ENCODE assay signal across 8 cellular contexts in genomic region chr16:2512920-2513404, GRCh38. TPM values are rescaled to one million over a fixed set of nuclear protein-coding genes. Genes with fewer than 3 reads are reported as not detected.
DNase-seq lines count a peak whose midpoint lies in the region; ATAC-seq, FAIRE-seq and TF ChIP-seq lines count a peak whose summit lies in the region.

No MANE protein-coding gene starts in this region.

- DNase-seq in GM12892 (ENCODE audit: insufficient read length) (no peak), NAMALWA (ENCODE audit: low spot score) (peak; percentile 70), brain microvascular endothelial cell (no peak), memory B cell (ENCODE audit: low spot score in 2 of 2) (no peak), CD1c-positive myeloid dendritic cell (ENCODE audit: extremely low spot score) (no peak), middle frontal gyrus (ENCODE audit: extremely low spot score, low spot score) (no peak)

- H3K9me3 Mint-ChIP-seq in memory B cell = no peaks in the 10 kb centered on the region

- FAIRE-seq in GM12892 (lab: Jason Lieb, UNC) = peak; percentile 51

- in situ Hi-C loops in brain microvascular endothelial cell (cut with HindIII; ENCODE audit: low pct_ligation_motif_present, low sequenced_read_pairs) = no loop called here

- peaks cover 4% of the 10 kb centered on the region for H3K36me3 ChIP-seq in brain microvascular endothelial cell (replicated peaks)

- no peaks in the 10 kb centered on the region for H3K27me3 Mint-ChIP-seq in memory B cell

- peak; percentile 3 for ATAC-seq in memory B cell (ENCODE audit: low read depth)
- ATAC-seq in HG03571 (IDR thresholded peaks at IDR 0.05; ENCODE audit: unreplicated experiment) = no peak
- no peak for ATAC-seq in HG03432 (IDR thresholded peaks at IDR 0.05; ENCODE audit: unreplicated experiment)

- no peaks in the 10 kb centered on the region for H3K27me3 ChIP-seq in brain microvascular endothelial cell (replicated peaks)

- H3K27ac ChIP-seq in brain microvascular endothelial cell = no peak overlapping the region

- peaks cover 56% of the 10 kb centered on the region for H3K4me1 Mint-ChIP-seq in memory B cell

- H3K4me3 ChIP-seq in brain microvascular endothelial cell (ENCODE audit: low read depth, low read length) = peak overlapping the region; percentile 88

- TF ChIP-seq POLR2A in GM12892 (IDR thresholded peaks at IDR 0.05; ENCODE audit: low read depth, low read length) = no peak

- H3K4me3 Mint-ChIP-seq in memory B cell = peak overlapping the region; percentile 94

- TF ChIP-seq CTCF in brain microvascular endothelial cell (IDR thresholded peaks at IDR 0.05; ENCODE audit: low read depth, low read length, missing control alignments) = peak; percentile 24

- H3K27ac Mint-ChIP-seq in memory B cell = peak overlapping the region; percentile 94

- peaks cover 7% of the 10 kb centered on the region for H3K36me3 Mint-ChIP-seq in memory B cell

RNA-seq across cellular contexts. Expression of gene ATP6V0C, which starts 0.8 kb away (rescaled TPM):
- polyA plus RNA-seq in GM12892 (2012; ENCODE audit: missing spikeins) = 15.5 TPM

RNA-seq across cellular contexts. Expression of gene AMDHD2, which starts 7.2 kb away (rescaled TPM):
- 12.3 TPM for polyA plus RNA-seq in GM12892 (2012; ENCODE audit: missing spikeins)

RNA-seq across cellular contexts. Expression of gene CEMP1, which starts 18.2 kb away (rescaled TPM):
- not detected for polyA plus RNA-seq in GM12892 (2012; ENCODE audit: missing spikeins)

RNA-seq across cellular contexts. Expression of gene PDPK1, which starts 24.9 kb away (rescaled TPM):
- 23.1 TPM for polyA plus RNA-seq in GM12892 (2012; ENCODE audit: missing spikeins)

RNA-seq across cellular contexts. Expression of gene TBC1D24, which starts 38.0 kb away (rescaled TPM):
- polyA plus RNA-seq in GM12892 (2012; ENCODE audit: missing spikeins) = 2.7 TPM
